Comparison of ENCODE assay signal across 17 cellular contexts in genomic region chr12:105676694-105677093, GRCh38.
A peak's percentile ranks its signal among the peaks of the same experiment; 100 is the strongest.
DNase-seq lines count a peak whose midpoint lies in the region; ATAC-seq and TF ChIP-seq lines count a peak whose summit lies in the region.
"Had no signal": no experiment of that assay in that cellular context is flagged by ENCODE, and none has a peak within 500 bp of the region (broad histone marks: within the 10 kb centered on the region; RNA-seq: fewer than 3 reads in every experiment).

No MANE protein-coding gene starts in this region.

- no peaks in the 10 kb centered on the region for H3K9me3 ChIP-seq in esophagus squamous epithelium
- H3K9me3 ChIP-seq in gastrocnemius medialis, result no peaks in the 10 kb centered on the region

- H3K36me3 ChIP-seq in esophagus squamous epithelium (no peaks in the 10 kb centered on the region), gastrocnemius medialis (no peaks in the 10 kb centered on the region)
- H3K36me3 ChIP-seq: BLaER1 treated with 17β-estradiol and CSF1 and Interleukin-3, amounts not matched to agents 10 nM and 100 nM had no signal

- 28 to 34% methylated on average over 2 of the region's 2 CpGs for WGBS in esophagus squamous epithelium, 2 donors

- intact Hi-C loops in esophagus squamous epithelium (cut with DNase I), result no loop called here
- intact Hi-C loops in gastrocnemius medialis (cut with DNase I; ENCODE audit: low total_unique reads), result no loop called here

- TF ChIP-seq CTCF in esophagus squamous epithelium (IDR thresholded peaks at IDR 0.05) (no peak), gastrocnemius medialis (IDR thresholded peaks at IDR 0.05 in 4 of 5, conservative IDR thresholded peaks at IDR 0.05 in 1 of 5) (no peak)

- H3K27me3 ChIP-seq in esophagus squamous epithelium (no peaks in the 10 kb centered on the region), gastrocnemius medialis (no peaks in the 10 kb centered on the region)
- H3K27me3 ChIP-seq: BLaER1 treated with 17β-estradiol and CSF1 and Interleukin-3, amounts not matched to agents 10 nM and 100 nM had no signal

- peak overlapping the region in 3 of 4 donors; percentile 76 to 81 (median 76) for H3K27ac ChIP-seq in esophagus squamous epithelium
- H3K27ac ChIP-seq in gastrocnemius medialis, result peak overlapping the region in 3 of 4 donors; percentile 2 to 72 (median 26)
- H3K27ac ChIP-seq: BLaER1 treated with 17β-estradiol and CSF1 and Interleukin-3, amounts not matched to agents 10 nM and 100 nM had no signal

- H3K4me1 ChIP-seq in esophagus squamous epithelium (peaks cover 20 to 53% (median 30%) of the 10 kb centered on the region in 3 donors), gastrocnemius medialis (peaks cover 29 to 44% of the 10 kb centered on the region in 2 donors)
- H3K4me1 ChIP-seq: BLaER1 treated with 17β-estradiol and CSF1 and Interleukin-3, amounts not matched to agents 10 nM and 100 nM had no signal

- in situ Hi-C loops in gastrocnemius medialis (cut with MboI; ENCODE audit: low sequenced_read_pairs in 4 of 4), result no loop called here

- ATAC-seq in gastrocnemius medialis, result peak; percentile 74 to 80
- no peak for ATAC-seq in GM21381 (IDR thresholded peaks at IDR 0.05; ENCODE audit: unreplicated experiment)

- H3K4me3 ChIP-seq in esophagus squamous epithelium (no peak overlapping the region), gastrocnemius medialis (no peak overlapping the region)
- H3K4me3 ChIP-seq: BLaER1 treated with 17β-estradiol and CSF1 and Interleukin-3, amounts not matched to agents 10 nM and 100 nM had no signal

- DNase-seq in DMS153 (lab: John Stamatoyannopoulos, UW) (peak; percentile 80), DMS153 treated with DMSO at 0.1 percent for 48 hours (lab: John Stamatoyannopoulos, UW; ENCODE audit: unreplicated experiment) (no peak), NCI-H82 treated with DMSO at 0.1 percent for 48 hours (lab: John Stamatoyannopoulos, UW; ENCODE audit: unreplicated experiment) (peak; percentile 42), esophagus squamous epithelium (lab: John Stamatoyannopoulos, UW) (no peak), gastrocnemius medialis (peak; percentile 26 to 53), activated T-cell treated with anti-CD3 and anti-CD28 coated beads for 4 hours (no peak)
- no peak for DNase-seq in NK-92 treated with Interleukin-12 subunit alpha and Interleukin-12 subunit beta, amount 100 ng/mL, for 24 hours (lab: John Stamatoyannopoulos, UW)
- DNase-seq: 8988T; activated CD8-positive, alpha-beta memory T cell treated with anti-CD3 and anti-CD28 coated beads, Interleukin-2, amount 50 U/mL, for 4 hours; activated naive CD4-positive, alpha-beta T cell; Karpas-422; naive B cell; NCI-H146; NCI-H526 treated with DMSO at 0.1 percent for 48 hours; substantia nigra had no signal

- TF ChIP-seq POLR2A in esophagus squamous epithelium (IDR thresholded peaks at IDR 0.05), result no peak
- TF ChIP-seq POLR2A in gastrocnemius medialis (IDR thresholded peaks at IDR 0.05), result no peak

Comparison
In these comparisons a context has a peak if more than half of its experiments do, and no peak if none do; other contexts are left out.
1. DNase-seq: peak in DMS153 (single experiment), NCI-H82 treated with DMSO at 0.1 percent for 48 hours (single experiment) and gastrocnemius medialis (2 of 2); none in DMS153 treated with DMSO at 0.1 percent for 48 hours (single experiment), esophagus squamous epithelium (single experiment), NK-92 treated with Interleukin-12 subunit alpha and Interleukin-12 subunit beta, amount 100 ng/mL, for 24 hours (single experiment) and activated T-cell treated with anti-CD3 and anti-CD28 coated beads for 4 hours (single experiment).